Comparison of ENCODE assay signal across 17 cellular contexts in genomic region chr5:127936439-127936972, GRCh38.
A peak's percentile ranks its signal among the peaks of the same experiment; 100 is the strongest.
DNase-seq lines count a peak whose midpoint lies in the region; ATAC-seq, FAIRE-seq and TF ChIP-seq lines count a peak whose summit lies in the region.
"Had no signal": no experiment of that assay in that cellular context is flagged by ENCODE, and none has a peak within 500 bp of the region (broad histone marks: within the 10 kb centered on the region; RNA-seq: fewer than 3 reads in every experiment).

No MANE protein-coding gene starts in this region.

- no peak for TF ChIP-seq RAD21 in A549 (conservative IDR thresholded peaks at IDR 0.05 in 1 of 2, IDR thresholded peaks at IDR 0.05 in 1 of 2)

- no peak for DNase-seq in A549 (ENCODE audit: low read depth in 1 of 2, low spot score in 1 of 2)
- DNase-seq in DND-41 = no peak
- peak; percentile 18 to 39 (median 35) for DNase-seq in effector memory CD8-positive, alpha-beta T cell
- DNase-seq in NCI-H526 (lab: John Stamatoyannopoulos, UW) = no peak
- no peak for DNase-seq in tibial nerve (ENCODE audit: low spot score in 2 of 2)
- DNase-seq in dermis blood vessel endothelial cell = no peak
- DNase-seq: Kasumi-1, NCI-H2029 treated with DMSO at 0.1 percent for 48 hours, Right ventricle myocardium superior, substantia nigra, T-helper 9 cell had no signal

- no peak for FAIRE-seq in A549 (lab: Jason Lieb, UNC)
- FAIRE-seq: G401.6, keratinocyte had no signal

- peaks cover 40% of the 10 kb centered on the region for H3K4me1 ChIP-seq in A549
- H3K4me1 ChIP-seq in DND-41 (ENCODE audit: insufficient read depth, low read length) = no peaks in the 10 kb centered on the region
- H3K4me1 ChIP-seq in tibial nerve = no peaks in the 10 kb centered on the region
- H3K4me1 ChIP-seq: gastroesophageal sphincter had no signal

- H3K27me3 ChIP-seq in DND-41 (ENCODE audit: insufficient read depth, low read length, poor library complexity) = no peaks in the 10 kb centered on the region
- H3K27me3 ChIP-seq in tibial nerve = no peaks in the 10 kb centered on the region
- H3K27me3 ChIP-seq: BLaER1, gastroesophageal sphincter had no signal

- H3K9me3 Mint-ChIP-seq in effector memory CD8-positive, alpha-beta T cell = no peaks in the 10 kb centered on the region

- H3K4me3 Mint-ChIP-seq in effector memory CD8-positive, alpha-beta T cell = peak overlapping the region; percentile 2 to 25

- H3K36me3 Mint-ChIP-seq in effector memory CD8-positive, alpha-beta T cell (ENCODE audit: insufficient read depth) = no peaks in the 10 kb centered on the region

- H3K36me3 ChIP-seq in DND-41 (ENCODE audit: insufficient read depth, low read length) (no peaks in the 10 kb centered on the region), tibial nerve (no peaks in the 10 kb centered on the region)
- H3K36me3 ChIP-seq: BLaER1, gastroesophageal sphincter had no signal

- no peaks in the 10 kb centered on the region for H4K20me1 ChIP-seq in DND-41 (ENCODE audit: insufficient read depth, low read length)
- H4K20me1 ChIP-seq: BLaER1 had no signal

- H3K27ac Mint-ChIP-seq in effector memory CD8-positive, alpha-beta T cell = peak overlapping the region; percentile 33 to 60

- H3K4me3 ChIP-seq in A549 = no peak overlapping the region
- H3K4me3 ChIP-seq in DND-41 (ENCODE audit: low read depth in 1 of 2, low read length in 2 of 2) = no peak overlapping the region
- no peak overlapping the region for H3K4me3 ChIP-seq in tibial nerve
- H3K4me3 ChIP-seq: BLaER1, gastroesophageal sphincter had no signal

- CTCF ChIA-PET in A549 (lab: Yijun Ruan, JAX) = interaction anchor here (3.1 kb wide), 1 partner anchor 22 kb away, joined by 12 read pairs; no protein-coding TSS in a partner anchor

- no peak overlapping the region for H3K9ac ChIP-seq in DND-41 (ENCODE audit: low read depth, low read length)
- H3K9ac ChIP-seq: BLaER1 had no signal

- H2AFZ ChIP-seq in DND-41 (ENCODE audit: low read depth, low read length) = no peak overlapping the region

- no peak for TF ChIP-seq CTCF in A549 (IDR thresholded peaks at IDR 0.05)
- TF ChIP-seq CTCF in DND-41 (IDR thresholded peaks at IDR 0.05; ENCODE audit: borderline replicate concordance, extremely low read depth, low read length, poor library complexity, severe bottlenecking) = no peak
- TF ChIP-seq CTCF in tibial nerve (IDR thresholded peaks at IDR 0.05) = no peak

- peaks cover 6 to 7% of the 10 kb centered on the region in 2 donors for H3K4me1 Mint-ChIP-seq in effector memory CD8-positive, alpha-beta T cell (ENCODE audit: low read depth in 2 of 2)

- 92% methylated on average over 6 of the region's 6 CpGs for WGBS in A549 (ENCODE audit: missing lambda C conversion rate)
- 80 to 83% methylated on average over 6 of the region's 6 CpGs for WGBS in tibial nerve, 2 donors

- TF ChIP-seq POLR2A in A549 (IDR thresholded peaks at IDR 0.05; ENCODE audit: low read length) (no peak), tibial nerve (IDR thresholded peaks at IDR 0.05) (no peak)

- H3K79me2 ChIP-seq in DND-41 (ENCODE audit: insufficient read depth, low read length) = no peaks in the 10 kb centered on the region

- H3K4me2 ChIP-seq in A549 (peak overlapping the region; percentile 75; the same call in 1 of the 3 replicates), DND-41 (ENCODE audit: insufficient read depth, low read length) (no peak overlapping the region)
- H3K4me2 ChIP-seq: BLaER1 had no signal

- ATAC-seq in A549 = no peak
- ATAC-seq in DND-41 (ENCODE audit: insufficient read depth, low read depth) = peak; percentile 29; the same call in 1 of the 3 replicates
- ATAC-seq in HG02885 (IDR thresholded peaks at IDR 0.05; ENCODE audit: poor library complexity, unreplicated experiment) = peak; percentile 55
- ATAC-seq in effector memory CD8-positive, alpha-beta T cell (replicated peaks) = peak; percentile 96
- ATAC-seq in HG03159 (IDR thresholded peaks at IDR 0.05; ENCODE audit: unreplicated experiment) = no peak
- ATAC-seq: gastroesophageal sphincter had no signal

- H3K27ac ChIP-seq in A549 = peak overlapping the region; percentile 73 to 88
- no peak overlapping the region for H3K27ac ChIP-seq in DND-41 (ENCODE audit: low read length)
- H3K27ac ChIP-seq in tibial nerve = no peak overlapping the region
- H3K27ac ChIP-seq: BLaER1, gastroesophageal sphincter had no signal

- H3K9me3 ChIP-seq in A549 (no peaks in the 10 kb centered on the region), DND-41 (ENCODE audit: insufficient read depth, low read length, severe bottlenecking) (no peaks in the 10 kb centered on the region), tibial nerve (no peaks in the 10 kb centered on the region)
- H3K9me3 ChIP-seq: BLaER1, gastroesophageal sphincter had no signal

- H3K27me3 Mint-ChIP-seq in effector memory CD8-positive, alpha-beta T cell = no peaks in the 10 kb centered on the region

- POLR2A ChIA-PET in A549 (lab: Yijun Ruan, JAX) = interaction anchor here (0.7 kb wide), 1 partner anchor 1054 kb away, joined by 3 read pairs; no protein-coding TSS in a partner anchor

- TF ChIP-seq EP300 in A549 (IDR thresholded peaks at IDR 0.05) = no peak
- TF ChIP-seq EP300 in tibial nerve (IDR thresholded peaks at IDR 0.05) = no peak

TF ChIP-seq in A549, 52 proteins besides CTCF, POLR2A, EP300 and RAD21:
- TF ChIP-seq KDM5A (IDR thresholded peaks at IDR 0.05) = no peak
- TF ChIP-seq EHMT2 (IDR thresholded peaks at IDR 0.05; ENCODE audit: low read depth) = no peak
- no peak for TF ChIP-seq MAFK (IDR thresholded peaks at IDR 0.05; ENCODE audit: partially characterized antibody)
- no peak for TF ChIP-seq HEYL (CRISPR knock-in tag; IDR thresholded peaks at IDR 0.05)
- no peak for TF ChIP-seq MAX (IDR thresholded peaks at IDR 0.05)
- no peak for TF ChIP-seq RCOR1 (IDR thresholded peaks at IDR 0.05; ENCODE audit: low read depth, low read length)
- TF ChIP-seq RNF2 (IDR thresholded peaks at IDR 0.05; ENCODE audit: borderline replicate concordance, low read depth) = no peak
- no peak for TF ChIP-seq CHD4 (IDR thresholded peaks at IDR 0.05; ENCODE audit: borderline replicate concordance)
- TF ChIP-seq PBX3 (IDR thresholded peaks at IDR 0.05) = no peak
- TF ChIP-seq MAZ (IDR thresholded peaks at IDR 0.05; ENCODE audit: borderline replicate concordance, low read depth, low read length) = no peak
TF ChIP-seq in A549: peak in this region for 0.

Comparison
In these comparisons a context has a peak if more than half of its experiments do, and no peak if none do; other contexts are left out.
1. ATAC-seq: peak in DND-41 (single experiment), HG02885 (single experiment) and effector memory CD8-positive, alpha-beta T cell (single experiment); none in A549 (0 of 2) and HG03159 (single experiment).
2. DNase-seq: peak in effector memory CD8-positive, alpha-beta T cell (3 of 3); none in A549 (0 of 2), DND-41 (single experiment), NCI-H526 (0 of 2), tibial nerve (0 of 2) and dermis blood vessel endothelial cell (single experiment).
3. H3K27ac ChIP-seq: peak in A549 (2 of 2); none in DND-41 (single experiment) and tibial nerve (0 of 4).